In the genomic region with DNA sequence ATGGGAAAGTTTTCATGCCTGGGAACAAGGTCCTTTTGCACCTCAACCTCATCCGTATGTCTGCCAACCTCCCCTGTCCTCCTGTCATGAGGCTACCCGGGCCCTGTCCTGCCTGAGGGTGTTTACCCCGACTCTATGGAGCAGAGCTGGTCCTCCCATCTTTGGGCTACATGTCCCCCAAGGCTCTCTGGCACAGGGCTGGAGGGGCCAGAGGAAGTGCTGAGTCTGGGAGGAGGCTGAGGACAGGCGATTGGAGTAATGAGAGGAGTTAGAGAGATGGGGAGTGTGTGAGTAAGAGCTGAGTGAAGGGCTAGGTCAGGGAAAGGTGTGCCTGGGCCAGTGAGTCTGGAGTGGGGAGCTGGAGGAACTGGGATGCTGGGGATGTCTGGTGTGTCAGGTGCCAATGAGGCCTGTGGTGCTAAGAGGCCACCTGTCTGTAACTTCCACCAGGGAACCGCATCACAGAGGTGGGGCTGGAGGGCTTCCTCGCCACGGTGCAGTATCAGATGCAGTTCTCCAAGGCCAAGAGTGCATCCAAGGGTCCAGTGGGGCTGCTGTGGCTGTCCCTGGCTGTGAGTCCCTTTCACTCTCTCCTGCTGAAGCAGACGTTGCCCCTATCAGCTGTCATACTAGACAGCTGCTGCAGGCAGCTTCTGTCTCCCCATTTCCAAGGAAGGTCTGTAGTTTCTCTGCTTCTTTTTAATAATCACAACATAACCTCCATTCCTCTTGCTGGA, we compare ENCODE assay signal across 18 cellular contexts. TPM values are rescaled to one million over a fixed set of nuclear protein-coding genes. Genes with fewer than 3 reads are reported as not detected.
"Had no signal": no experiment of that assay in that cellular context is flagged by ENCODE, and none has a peak within 500 bp of the region (broad histone marks: within the 10 kb centered on the region; RNA-seq: fewer than 3 reads in every experiment).

No MANE protein-coding gene starts in this region.

- H3K27ac Mint-ChIP-seq: activated CD8-positive, alpha-beta T cell treated with anti-CD3 and anti-CD28 coated beads for 36 hours; activated naive CD8-positive, alpha-beta T cell treated with anti-CD3 and anti-CD28 coated beads, Interleukin-2, amount 10 ng/mL, durations not matched to agents 7 days and 5 days; effector memory CD8-positive, alpha-beta T cell; stimulated activated effector memory CD8-positive, alpha-beta T cell treated with anti-CD3 and anti-CD28 coated beads, Interleukin-12 subunit alpha, Interleukin-12 subunit beta, amount 100 ng/mL, for 72 hours; T-cell had no signal

- H3K27ac ChIP-seq: ascending aorta, epithelial cell of prostate, pancreas, VCaP had no signal

- H3K9me3 Mint-ChIP-seq: activated CD8-positive, alpha-beta T cell treated with anti-CD3 and anti-CD28 coated beads for 36 hours; activated naive CD8-positive, alpha-beta T cell treated with anti-CD3 and anti-CD28 coated beads, Interleukin-2, amount 10 ng/mL, durations not matched to agents 7 days and 5 days; effector memory CD8-positive, alpha-beta T cell; stimulated activated effector memory CD8-positive, alpha-beta T cell treated with anti-CD3 and anti-CD28 coated beads, Interleukin-12 subunit alpha, Interleukin-12 subunit beta, amount 100 ng/mL, for 72 hours; T-cell had no signal

- ATAC-seq: activated CD8-positive, alpha-beta T cell treated with anti-CD3 and anti-CD28 coated beads for 36 hours; effector memory CD8-positive, alpha-beta T cell; stimulated activated effector memory CD8-positive, alpha-beta T cell treated with anti-CD3 and anti-CD28 coated beads, Interleukin-12 subunit alpha, Interleukin-12 subunit beta, amount 100 ng/mL, for 72 hours; T-cell had no signal

- H3K4me1 ChIP-seq: pancreas had no signal

- H3K36me3 Mint-ChIP-seq: activated naive CD8-positive, alpha-beta T cell treated with anti-CD3 and anti-CD28 coated beads, Interleukin-2, amount 10 ng/mL, durations not matched to agents 7 days and 5 days; stimulated activated effector memory CD8-positive, alpha-beta T cell treated with anti-CD3 and anti-CD28 coated beads, Interleukin-12 subunit alpha, Interleukin-12 subunit beta, amount 100 ng/mL, for 72 hours had no signal

- DNase-seq: activated CD4-positive, alpha-beta T cell treated with anti-CD3 and anti-CD28 coated beads for 4 hours; activated CD8-positive, alpha-beta memory T cell treated with anti-CD3 and anti-CD28 coated beads, Interleukin-2, amount 50 U/mL, for 48 hours; activated CD8-positive, alpha-beta T cell treated with anti-CD3 and anti-CD28 coated beads for 36 hours; activated naive CD8-positive, alpha-beta T cell treated with anti-CD3 and anti-CD28 coated beads, Interleukin-2, amount 10 ng/mL, durations not matched to agents 7 days and 5 days; caudate nucleus; cortex of kidney; effector memory CD8-positive, alpha-beta T cell; mammary epithelial cell; T-cell had no signal

- H3K4me2 ChIP-seq: smooth muscle cell had no signal

- H3K9me3 ChIP-seq: ascending aorta, pancreas, tibial nerve had no signal

- H3K36me3 ChIP-seq: pancreas had no signal

- H3K4me3 Mint-ChIP-seq: activated CD8-positive, alpha-beta T cell treated with anti-CD3 and anti-CD28 coated beads for 36 hours; activated naive CD8-positive, alpha-beta T cell treated with anti-CD3 and anti-CD28 coated beads, Interleukin-2, amount 10 ng/mL, durations not matched to agents 7 days and 5 days; effector memory CD8-positive, alpha-beta T cell; stimulated activated effector memory CD8-positive, alpha-beta T cell treated with anti-CD3 and anti-CD28 coated beads, Interleukin-12 subunit alpha, Interleukin-12 subunit beta, amount 100 ng/mL, for 72 hours; T-cell had no signal

- H3K4me3 ChIP-seq: smooth muscle cell had no signal

RNA-seq across cellular contexts. Expression of a gene that starts 11.7 kb away (rescaled TPM):
- total RNA-seq: activated CD8-positive, alpha-beta T cell treated with anti-CD3 and anti-CD28 coated beads for 36 hours; activated naive CD8-positive, alpha-beta T cell treated with anti-CD3 and anti-CD28 coated beads, Interleukin-2, amount 10 ng/mL, durations not matched to agents 7 days and 5 days; ascending aorta; mammary epithelial cell; mononuclear cell; pancreas; smooth muscle cell; T-cell had no signal
- polyA plus RNA-seq: mammary epithelial cell, neural cell, smooth muscle cell had no signal

RNA-seq across cellular contexts. Expression of a gene that starts 38.6 kb away (rescaled TPM):
- polyA plus RNA-seq: neural cell had no signal
